In the genomic region with DNA sequence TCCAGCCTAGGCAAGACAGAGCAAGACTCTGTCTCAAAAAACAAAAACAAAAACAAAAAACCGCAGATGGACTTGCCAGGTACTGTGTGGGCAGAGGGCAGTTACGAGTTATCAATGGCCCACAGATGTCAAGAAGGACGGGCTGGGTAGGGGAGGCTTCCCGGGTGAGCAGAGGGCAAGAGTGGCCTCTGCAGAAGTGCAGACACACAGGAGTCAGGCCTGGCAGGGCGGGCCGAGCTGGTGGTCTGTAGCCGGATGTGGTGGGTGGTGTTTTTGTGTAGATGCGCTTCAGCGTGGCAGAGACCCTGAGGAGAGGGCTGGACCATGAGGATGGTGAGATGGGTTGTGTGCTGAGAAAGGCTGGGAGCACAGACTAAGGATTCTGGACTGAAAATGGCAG, we compare ENCODE assay signal across 23 cellular contexts.
"Had no signal": no experiment of that assay in that cellular context is flagged by ENCODE, and none has a peak within 500 bp of the region (broad histone marks: within the 10 kb centered on the region; RNA-seq: fewer than 3 reads in every experiment).

No MANE protein-coding gene starts in this region.

- H3K36me3 ChIP-seq: left lung, lower lobe of right lung, neural progenitor cell, ovary, prostate gland, suprapubic skin, tibial nerve, uterus had no signal

- DNase-seq: hypothalamus; immature natural killer cell; kidney; left colon; left lung; lower lobe of right lung; mammary epithelial cell; mesenchymal stem cell; naive thymus-derived CD8-positive, alpha-beta T cell; ovary; retina; right cardiac atrium; stimulated activated CD4-positive, alpha-beta T cell treated with anti-CD3 and anti-CD28 coated beads, Interleukin-12 subunit alpha, Interleukin-12 subunit beta, amount 100 ng/mL, for 4 hours; stimulated activated CD4-positive, alpha-beta T cell treated with anti-CD3 and anti-CD28 coated beads, Interleukin-15, amount 100 ng/mL, for 24 hours; stimulated activated CD4-positive, alpha-beta T cell treated with anti-CD3 and anti-CD28 coated beads, Interleukin-2, amount 100 ng/mL, for 24 hours; stimulated activated CD4-positive, alpha-beta T cell treated with anti-CD3 and anti-CD28 coated beads, Interleukin-4, amount 100 ng/mL, for 1 hour; stimulated activated naive CD4-positive, alpha-beta T cell; uterus had no signal

- H3K4me3 ChIP-seq: left lung, lower lobe of right lung, neural progenitor cell, ovary, prostate gland, skin epidermis, suprapubic skin, tibial nerve, uterus had no signal

- H3K27me3 ChIP-seq: left lung, neural progenitor cell, ovary, suprapubic skin, uterus had no signal

- H3K9me3 ChIP-seq: left lung, lower lobe of right lung, ovary, prostate gland, suprapubic skin, tibial nerve, uterus had no signal

- H3K27ac ChIP-seq: left lung, lower lobe of right lung, neural progenitor cell, ovary, prostate gland, skin epidermis, suprapubic skin, tibial nerve, uterus had no signal

- H3K4me1 ChIP-seq: left lung, lower lobe of right lung, prostate gland, suprapubic skin, tibial nerve, uterus had no signal

- H3K9ac ChIP-seq: neural progenitor cell had no signal

- H2AFZ ChIP-seq: neural progenitor cell had no signal

- H3K4me2 ChIP-seq: neural progenitor cell had no signal
